ENCODE assay signal across 20 cellular contexts in genomic region chr2:121281694-121282093, GRCh38. TPM values are rescaled to one million over a fixed set of nuclear protein-coding genes. Genes with fewer than 3 reads are reported as not detected.
DNase-seq lines count a peak whose midpoint lies in the region; ATAC-seq, FAIRE-seq and TF ChIP-seq lines count a peak whose summit lies in the region.
"Had no signal": no experiment of that assay in that cellular context is flagged by ENCODE, and none has a peak within 500 bp of the region (broad histone marks: within the 10 kb centered on the region; RNA-seq: fewer than 3 reads in every experiment).

No MANE protein-coding gene starts in this region.

- no peaks in the 10 kb centered on the region for H3K9me1 ChIP-seq in K562 (ENCODE audit: control insufficient read depth, insufficient read depth, low read length)

- TF ChIP-seq EP300 in K562 (IDR thresholded peaks at IDR 0.05; ENCODE audit: low read length), result no peak
- TF ChIP-seq EP300 in suprapubic skin (IDR thresholded peaks at IDR 0.05), result no peak

- H3K4me2 ChIP-seq in K562 (ENCODE audit: insufficient read depth, low read length), result no peak overlapping the region

- H3K9me3 ChIP-seq in K562 (replicated peaks; ENCODE audit: control insufficient read depth, insufficient read depth, low read depth, low read length), result no peaks in the 10 kb centered on the region
- no peaks in the 10 kb centered on the region for H3K9me3 ChIP-seq in right lobe of liver
- H3K9me3 ChIP-seq in suprapubic skin, result no peaks in the 10 kb centered on the region
- no peaks in the 10 kb centered on the region for H3K9me3 ChIP-seq in HAP-1

- H3K36me3 ChIP-seq in K562 (ENCODE audit: control insufficient read depth, insufficient read depth, low read length) (no peaks in the 10 kb centered on the region), right lobe of liver (no peaks in the 10 kb centered on the region), suprapubic skin (no peaks in the 10 kb centered on the region), HAP-1 (replicated peaks) (no peaks in the 10 kb centered on the region)
- H3K36me3 ChIP-seq: BLaER1 treated with 17β-estradiol and CSF1 and Interleukin-3, amounts not matched to agents 10 nM and 100 nM had no signal

- WGBS in K562 (ENCODE audit: insufficient coverage, low coverage, missing lambda C conversion rate), result 40% methylated on average over 4 of the region's 7 CpGs
- WGBS in right lobe of liver (ENCODE audit: insufficient coverage, low coverage, low lambda C conversion rate, missing lambda C conversion rate), result 26% methylated on average over 7 of the region's 7 CpGs
- 90% methylated on average over 7 of the region's 7 CpGs for WGBS in suprapubic skin

- no peak for TF ChIP-seq POLR2A in K562 (conservative IDR thresholded peaks at IDR 0.05)
- TF ChIP-seq POLR2A in right lobe of liver (IDR thresholded peaks at IDR 0.05), result no peak
- no peak for TF ChIP-seq POLR2A in suprapubic skin (IDR thresholded peaks at IDR 0.05)

- peaks cover 8 to 45% of the 10 kb centered on the region in 2 experiments; a peak in 3 of 5 replicates for H3K27me3 ChIP-seq in K562 (ENCODE audit: control insufficient read depth in 2 of 2, insufficient read depth in 2 of 2, low read length in 2 of 2)
- H3K27me3 ChIP-seq in right lobe of liver, result no peaks in the 10 kb centered on the region
- H3K27me3 ChIP-seq in suprapubic skin, result peaks cover 8% of the 10 kb centered on the region
- H3K27me3 ChIP-seq in HAP-1 (ENCODE audit: low read depth), result no peaks in the 10 kb centered on the region

- in situ Hi-C loops in K562 (cut with MboI) (no loop called here), HAP-1 (cut with MboI; ENCODE audit: low sequenced_read_pairs) (no loop called here)

- no peak overlapping the region for H3K9ac ChIP-seq in K562 (ENCODE audit: insufficient read depth in 1 of 2, low read depth in 2 of 2, low read length in 2 of 2)
- H3K9ac ChIP-seq: BLaER1 treated with 17β-estradiol and CSF1 and Interleukin-3, amounts not matched to agents 10 nM and 100 nM had no signal

- no peak for DNase-seq in K562 (ENCODE audit: extremely low read depth in 1 of 4, low spot score in 3 of 4)
- DNase-seq in right lobe of liver, result no peak
- DNase-seq in suprapubic skin (ENCODE audit: low spot score in 2 of 2), result no peak
- no peak for DNase-seq in NCI-H345 treated with DMSO at 0.1 percent for 48 hours (lab: John Stamatoyannopoulos, UW; ENCODE audit: unreplicated experiment)
- DNase-seq in DMS 273 (lab: John Stamatoyannopoulos, UW; ENCODE audit: unreplicated experiment), result no peak
- DNase-seq in HAP-1 (ENCODE audit: low spot score in 2 of 2), result no peak
- DNase-seq: 8988T; ACHN; CD4-positive, alpha-beta T cell; DMS153; DMS79 treated with DMSO at 0.1 percent for 48 hours; EL; GDM1; HCEC 1CT had no signal

- H3K27ac ChIP-seq in C4-2B (peak overlapping the region; percentile 41; the same call in 1 of the 2 replicates), K562 (ENCODE audit: extremely low read depth, low read depth, low read length) (no peak overlapping the region), right lobe of liver (no peak overlapping the region), suprapubic skin (no peak overlapping the region)
- H3K27ac ChIP-seq: BLaER1 treated with 17β-estradiol and CSF1 and Interleukin-3, amounts not matched to agents 10 nM and 100 nM; HL-60 had no signal

- no peak for ATAC-seq in K562
- peak in 3 of 4 donors; percentile 6 to 14 (median 12) for ATAC-seq in right lobe of liver
- no peak for ATAC-seq in GM19395 (IDR thresholded peaks at IDR 0.05; ENCODE audit: unreplicated experiment)

- H4K20me1 ChIP-seq in K562 (replicated peaks; ENCODE audit: control insufficient read depth, insufficient read depth, low read length), result 0 out of 2 replicates have a peak, but pooled peaks cover 3% of the 10 kb centered on the region
- H4K20me1 ChIP-seq: BLaER1 treated with 17β-estradiol and CSF1 and Interleukin-3, amounts not matched to agents 10 nM and 100 nM had no signal

- H2AFZ ChIP-seq in K562 (ENCODE audit: low read depth, low read length), result 0 out of 2 replicates have a peak overlapping the region, but pooled peaks have one; percentile 55

- no peaks in the 10 kb centered on the region for H3K79me2 ChIP-seq in K562 (ENCODE audit: control insufficient read depth, insufficient read depth, low read length)

- peaks cover 0 to 18% of the 10 kb centered on the region in 2 experiments; a peak in 3 of 5 replicates for H3K4me1 ChIP-seq in K562 (replicated peaks in 1 of 2; ENCODE audit: control insufficient read depth in 2 of 2, insufficient read depth in 2 of 2, low read length in 2 of 2)
- peaks cover 0 to 45% (median 7%) of the 10 kb centered on the region in 4 donors for H3K4me1 ChIP-seq in right lobe of liver
- H3K4me1 ChIP-seq in suprapubic skin, result peaks cover 29% of the 10 kb centered on the region
- H3K4me1 ChIP-seq in HAP-1, result peaks cover 5% of the 10 kb centered on the region; the same call in 1 of the 2 replicates

- no peak for FAIRE-seq in K562 (lab: Jason Lieb, UNC)
- FAIRE-seq: GM12892, H1 had no signal

- no peak overlapping the region for H3K4me3 ChIP-seq in K562
- H3K4me3 ChIP-seq in right lobe of liver, result no peak overlapping the region
- H3K4me3 ChIP-seq in suprapubic skin, result peak overlapping the region; percentile 54
- H3K4me3 ChIP-seq in HAP-1, result no peak overlapping the region
- H3K4me3 ChIP-seq: BLaER1 treated with 17β-estradiol and CSF1 and Interleukin-3, amounts not matched to agents 10 nM and 100 nM had no signal

- CTCF ChIA-PET in K562 (lab: Yijun Ruan, JAX; ENCODE audit: low intra/inter-chr PET ratio), result no interaction called here

- no TSS peak for BruUV-seq in K562 (replicated peaks; lab: Mats Ljungman, UMichigan)

- no peak for TF ChIP-seq CTCF in C4-2B (conservative IDR thresholded peaks at IDR 0.05)
- no peak for TF ChIP-seq CTCF in K562 (IDR thresholded peaks at IDR 0.05 in 2 of 3, conservative IDR thresholded peaks at IDR 0.05 in 1 of 3; ENCODE audit: insufficient read depth in 2 of 3, low read depth in 1 of 3, low read length in 3 of 3)
- TF ChIP-seq CTCF in right lobe of liver (IDR thresholded peaks at IDR 0.05), result no peak
- no peak for TF ChIP-seq CTCF in suprapubic skin (IDR thresholded peaks at IDR 0.05)

- intact Hi-C loops in K562 (cut with micrococcal nuclease), result no loop called here
- intact Hi-C loops in right lobe of liver (cut with DNase I), result no loop called here

- POLR2A ChIA-PET in K562 (lab: Yijun Ruan, JAX), result interaction anchor here (0.6 kb wide), 1 partner anchor 487 kb away, joined by 4 read pairs; no protein-coding TSS in a partner anchor

- TF ChIP-seq RAD21 in K562 (CRISPR knock-in tag; conservative IDR thresholded peaks at IDR 0.05 in 1 of 2, IDR thresholded peaks at IDR 0.05 in 1 of 2), result no peak

TF ChIP-seq in K562, 482 proteins besides CTCF, POLR2A, EP300 and RAD21 (continues in another document):
- TF ChIP-seq ZNF324 (CRISPR knock-in tag; IDR thresholded peaks at IDR 0.05), result no peak
- no peak for TF ChIP-seq TCF7L2 (IDR thresholded peaks at IDR 0.05; ENCODE audit: low read depth, low read length)
- TF ChIP-seq ZNF449 (CRISPR knock-in tag; IDR thresholded peaks at IDR 0.05), result no peak
- TF ChIP-seq FOXP1 (CRISPR knock-in tag; IDR thresholded peaks at IDR 0.05), result no peak
- TF ChIP-seq CBX1 (IDR thresholded peaks at IDR 0.05; ENCODE audit: low read depth), result no peak
- TF ChIP-seq ESRRB (CRISPR knock-in tag; IDR thresholded peaks at IDR 0.05; ENCODE audit: borderline replicate concordance), result no peak
- no peak for TF ChIP-seq SETDB1 (IDR thresholded peaks at IDR 0.05; ENCODE audit: low read length)
- TF ChIP-seq NCOA2 (IDR thresholded peaks at IDR 0.05; ENCODE audit: partially characterized antibody in 2 of 2), result no peak
- no peak for TF ChIP-seq CC2D1A (IDR thresholded peaks at IDR 0.05)

RNA-seq across cellular contexts. Expression of gene TFCP2L1, which starts 3.3 kb away (rescaled TPM):
- 0.83 and 0.92 TPM in 2 replicates for total RNA-seq in K562 (2011; cell fraction: chromatin; rRNA removed; ENCODE audit: low replicate concordance)
- 0.33 and 0.53 TPM in 2 replicates for total RNA-seq in K562 (2011; cell fraction: nucleolus; rRNA removed)
- 0.73 and 1.1 TPM in 2 replicates for total RNA-seq in K562 (2011; cell fraction: nucleoplasm; rRNA removed)
- total RNA-seq in K562 (2014; rRNA removed), result 0.45 and 0.49 TPM in 2 replicates
- 0.44 and 0.45 TPM in 2 replicates for total RNA-seq in K562 (2014; rRNA removed; fragmentation: Illumina TruSeq; extraction: Trizol)
- total RNA-seq in K562 (2015; rRNA removed; fragmentation: Illumina TruSeq; extraction: Trizol), result 0.34 and 0.36 TPM in 2 replicates
- 1.00 and 1.1 TPM in 2 replicates for total RNA-seq in K562 (2021)
- 0.26 and 0.54 TPM in 2 replicates for polyA plus RNA-seq in K562 (2011; rRNA removed)
- 0.56 and 1.3 TPM in 2 replicates for polyA plus RNA-seq in K562 (2011; cell fraction: cytosol; rRNA removed)
- 0.87 and 1.6 TPM in 2 replicates for polyA plus RNA-seq in K562 (2011; cell fraction: nucleus; rRNA removed)
- polyA plus RNA-seq in K562 (2012), result 0.27 and 1.2 TPM in 2 replicates
- 0.51 and 0.58 TPM in 2 replicates for polyA plus RNA-seq in K562 (2014; fragmentation: Illumina TruSeq; extraction: Trizol)
- under 1 TPM; 0.08 to 0.15 TPM for polyA plus RNA-seq in K562 (2014; fragmentation: Nextera tagmentation; extraction: Ambion mirVana)
- 0.42 and 0.74 TPM in 2 replicates for polyA plus RNA-seq in K562 (2014; rRNA removed)
- 0.51 and 0.74 TPM in 2 replicates for polyA minus RNA-seq in K562 (2011; rRNA and poly(A)+ RNA removed)
- 0.48 and 0.73 TPM in 2 replicates for polyA minus RNA-seq in K562 (2011; cell fraction: cytosol; rRNA and poly(A)+ RNA removed)
- 0.22 and 0.27 TPM in 2 replicates for polyA minus RNA-seq in K562 (2011; cell fraction: nucleus; rRNA and poly(A)+ RNA removed)
- total RNA-seq in right lobe of liver, result 1 to 10 TPM in 1 of 6 experiments, under 1 TPM in 5; 0.26 to 1.7 (median 0.34) TPM
- 10 to 100 TPM; 33.5 to 64.1 (median 52.7) TPM for total RNA-seq in suprapubic skin

Comparison
In these comparisons a context has a peak if more than half of its experiments do, and no peak if none do; other contexts are left out.
1. ATAC-seq: peak in right lobe of liver (3 of 4); none in K562 (single experiment) and GM19395 (single experiment).
2. RNA of gene TFCP2L1, which starts 3.3 kb away (total RNA-seq): 33.5 to 64.1 TPM in suprapubic skin; 0.33 to 1.1 TPM in K562 and 0.26 to 1.7 TPM in right lobe of liver; every median in the first group is over 10 times any median in the second.